In genomic region chr2:20486571-20486970, GRCh38 we compare ENCODE assay signal across 19 cellular contexts.
"Had no signal": no experiment of that assay in that cellular context is flagged by ENCODE, and none has a peak within 500 bp of the region (broad histone marks: within the 10 kb centered on the region; RNA-seq: fewer than 3 reads in every experiment).

No MANE protein-coding gene starts in this region.

- H3K9me3 ChIP-seq: breast epithelium, left ventricle myocardium inferior, mucosa of descending colon, neutrophil, right lobe of liver, upper lobe of left lung had no signal

- DNase-seq: activated CD4-positive, alpha-beta memory T cell treated with anti-CD3 and anti-CD28 coated beads for 36 hours; activated CD4-positive, alpha-beta T cell treated with anti-CD3 and anti-CD28 coated beads, Interleukin-2, amount 10 ng/mL, durations not matched to agents 24 days and 14 days; activated CD4-positive, CD25-positive, alpha-beta regulatory T cell treated with anti-CD3 and anti-CD28 coated beads, Interleukin-2, amount 50 U/mL, for 72 hours; activated naive CD4-positive, alpha-beta T cell; activated T-cell treated with anti-CD3 and anti-CD28 coated beads, Interleukin-2, amount 50 U/mL, for 4 hours; effector CD8-positive, alpha-beta T cell; left ventricle myocardium inferior; mucosa of descending colon; right lobe of liver; small intestine; stimulated activated CD4-positive, alpha-beta T cell treated with anti-CD3 and anti-CD28 coated beads, Interleukin-4, amount 100 ng/mL, for 24 hours; substantia nigra; T-helper 17 cell; T1000; WERI-Rb-1 had no signal

- H3K36me3 ChIP-seq: breast epithelium, left ventricle myocardium inferior, neutrophil, right lobe of liver, upper lobe of left lung, WERI-Rb-1 had no signal

- H3K4me1 ChIP-seq: right lobe of liver had no signal

- H3K27ac ChIP-seq: breast epithelium, left ventricle myocardium inferior, neutrophil, right lobe of liver, upper lobe of left lung, WERI-Rb-1 had no signal

- H3K4me3 ChIP-seq: breast epithelium, left ventricle myocardium inferior, lung, mucosa of descending colon, right lobe of liver, upper lobe of left lung had no signal

- H3K27me3 ChIP-seq: breast epithelium, neutrophil, right lobe of liver, upper lobe of left lung had no signal
